1 cellular context compared by ENCODE assay signal in genomic region chr10:99787782-99788181, GRCh38.
TF ChIP-seq lines count a peak whose summit lies in the region.

No MANE protein-coding gene starts in this region.

TF ChIP-seq in liver, 16 proteins besides CTCF, POLR2A, EP300 and RAD21:
- TF ChIP-seq ZBTB33 (IDR thresholded peaks at IDR 0.05) (no peak), YY1 (IDR thresholded peaks at IDR 0.05) (no peak), SP1 (IDR thresholded peaks at IDR 0.05) (no peak), EGR1 (IDR thresholded peaks at IDR 0.05; ENCODE audit: low read depth in 2 of 2) (no peak), JUND (IDR thresholded peaks at IDR 0.05) (no peak), RXRA (IDR thresholded peaks at IDR 0.05) (no peak), HNF4A (conservative IDR thresholded peaks at IDR 0.05) (no peak), FOXA2 (IDR thresholded peaks at IDR 0.05) (no peak), HNF4G (IDR thresholded peaks at IDR 0.05) (no peak), ATF3 (IDR thresholded peaks at IDR 0.05) (no peak), REST (IDR thresholded peaks at IDR 0.05) (no peak), GABPA (IDR thresholded peaks at IDR 0.05 in 1 of 2, conservative IDR thresholded peaks at IDR 0.05 in 1 of 2) (no peak), TAF1 (conservative IDR thresholded peaks at IDR 0.05) (no peak), NR2F2 (IDR thresholded peaks at IDR 0.05) (no peak), MAX (IDR thresholded peaks at IDR 0.05) (no peak), FOXA1 (IDR thresholded peaks at IDR 0.05) (no peak)
